ENCODE assay signal across 8 cellular contexts in genomic region chr3:43994594-43995077, GRCh38.
DNase-seq lines count a peak whose midpoint lies in the region; ATAC-seq, FAIRE-seq and TF ChIP-seq lines count a peak whose summit lies in the region.

No MANE protein-coding gene starts in this region.

- peak overlapping the region; percentile 82 for H3K4me3 Mint-ChIP-seq in CD4-positive, alpha-beta T cell
- peak overlapping the region; percentile 82 for H3K4me3 Mint-ChIP-seq in astrocyte (ENCODE audit: unreplicated experiment)
- peak overlapping the region; percentile 63 to 90 (median 85) for H3K4me3 Mint-ChIP-seq in naive thymus-derived CD8-positive, alpha-beta T cell

- H3K27ac ChIP-seq in CD4-positive, alpha-beta T cell (ENCODE audit: low read depth, low read length): no peak overlapping the region
- H3K27ac ChIP-seq in astrocyte (ENCODE audit: low read depth, low read length): no peak overlapping the region

- no peak overlapping the region for H3K9ac ChIP-seq in astrocyte (ENCODE audit: low read length)

- FAIRE-seq in astrocyte (lab: Jason Lieb, UNC): no peak

- H3K9me3 ChIP-seq in CD4-positive, alpha-beta T cell (ENCODE audit: control insufficient read depth, low read length): peaks cover 4% of the 10 kb centered on the region
- H3K9me3 ChIP-seq in astrocyte (ENCODE audit: insufficient read depth, low read depth, low read length): peaks cover 3% of the 10 kb centered on the region

- no peaks in the 10 kb centered on the region for H4K20me1 ChIP-seq in astrocyte (ENCODE audit: insufficient read depth, low read length)

- POLR2A ChIA-PET in CD4-positive, alpha-beta T cell (lab: Charles Lee): no interaction called here
- POLR2A ChIA-PET in naive thymus-derived CD8-positive, alpha-beta T cell (lab: Charles Lee): no interaction called here

- TF ChIP-seq CTCF in CD4-positive, alpha-beta T cell (IDR thresholded peaks at IDR 0.05): no peak
- no peak for TF ChIP-seq CTCF in astrocyte (IDR thresholded peaks at IDR 0.05; ENCODE audit: insufficient read depth, low read depth, low read length)

- H3K79me2 ChIP-seq in astrocyte (ENCODE audit: insufficient read depth, low read length): no peaks in the 10 kb centered on the region

- peaks cover 37% of the 10 kb centered on the region for H3K4me1 ChIP-seq in astrocyte (ENCODE audit: insufficient read depth, low read length)

- intact Hi-C loops in CD4-positive, alpha-beta T cell (cut with DNase I, micrococcal nuclease): no loop called here

- no peak for ATAC-seq in CD4-positive, alpha-beta T cell (ENCODE audit: poor library complexity)
- peak; percentile 2 for ATAC-seq in HG03432 (IDR thresholded peaks at IDR 0.05; ENCODE audit: unreplicated experiment)
- peak in 1 of 2 donors; percentile 19 for ATAC-seq in naive thymus-derived CD8-positive, alpha-beta T cell
- ATAC-seq in HG03045 (IDR thresholded peaks at IDR 0.05; ENCODE audit: unreplicated experiment): no peak
- ATAC-seq in GM19328 (IDR thresholded peaks at IDR 0.05; ENCODE audit: unreplicated experiment): no peak

- no peak for DNase-seq in CD4-positive, alpha-beta T cell
- DNase-seq in astrocyte (ENCODE audit: low read depth) (no peak), erythroblast (lab: John Stamatoyannopoulos, UW) (no peak), medulla oblongata (ENCODE audit: extremely low spot score) (no peak)
- no peak for DNase-seq in naive thymus-derived CD8-positive, alpha-beta T cell

- peak overlapping the region; percentile 79 for H2AFZ ChIP-seq in astrocyte (ENCODE audit: low read depth, low read length)

- no peaks in the 10 kb centered on the region for H3K36me3 ChIP-seq in astrocyte (ENCODE audit: insufficient read depth, low read length)

- no peak for TF ChIP-seq POLR2A in erythroblast (IDR thresholded peaks at IDR 0.05; ENCODE audit: low read length)

- H3K4me1 Mint-ChIP-seq in CD4-positive, alpha-beta T cell (ENCODE audit: low read depth): peaks cover 45% of the 10 kb centered on the region
- peaks cover 9% of the 10 kb centered on the region for H3K4me1 Mint-ChIP-seq in astrocyte (ENCODE audit: low read depth, unreplicated experiment)
- peaks cover 27 to 45% (median 43%) of the 10 kb centered on the region in 4 donors for H3K4me1 Mint-ChIP-seq in naive thymus-derived CD8-positive, alpha-beta T cell

- no peak overlapping the region for H3K27ac Mint-ChIP-seq in CD4-positive, alpha-beta T cell
- peak overlapping the region; percentile 35 for H3K27ac Mint-ChIP-seq in astrocyte (ENCODE audit: unreplicated experiment)
- H3K27ac Mint-ChIP-seq in naive thymus-derived CD8-positive, alpha-beta T cell: peak overlapping the region in 1 of 10 donors; percentile 72

- CTCF ChIA-PET in CD4-positive, alpha-beta T cell (lab: Charles Lee): no interaction called here

- peak overlapping the region; percentile 89 for H3K4me2 ChIP-seq in astrocyte (ENCODE audit: low read length)

- peak overlapping the region; percentile 41 for H3K4me3 ChIP-seq in astrocyte (ENCODE audit: insufficient read depth, low read depth, low read length)

- H3K27me3 Mint-ChIP-seq in CD4-positive, alpha-beta T cell: peaks cover 90% of the 10 kb centered on the region
- H3K27me3 Mint-ChIP-seq in astrocyte (ENCODE audit: low read depth, unreplicated experiment): peaks cover 38% of the 10 kb centered on the region
- peaks cover 55 to 94% (median 75%) of the 10 kb centered on the region in 5 donors for H3K27me3 Mint-ChIP-seq in naive thymus-derived CD8-positive, alpha-beta T cell

- no peaks in the 10 kb centered on the region for H3K36me3 Mint-ChIP-seq in CD4-positive, alpha-beta T cell (ENCODE audit: low read depth)
- no peaks in the 10 kb centered on the region for H3K36me3 Mint-ChIP-seq in astrocyte (ENCODE audit: low read depth, unreplicated experiment)
- peaks cover 0 to 30% (median 15%) of the 10 kb centered on the region in 3 donors for H3K36me3 Mint-ChIP-seq in naive thymus-derived CD8-positive, alpha-beta T cell

- H3K9me3 Mint-ChIP-seq in CD4-positive, alpha-beta T cell: peaks cover 8% of the 10 kb centered on the region
- H3K9me3 Mint-ChIP-seq in astrocyte (ENCODE audit: unreplicated experiment): peaks cover 4% of the 10 kb centered on the region
- H3K9me3 Mint-ChIP-seq in naive thymus-derived CD8-positive, alpha-beta T cell: peaks cover 0 to 37% (median 18%) of the 10 kb centered on the region in 9 donors

- H3K27me3 ChIP-seq in CD4-positive, alpha-beta T cell (ENCODE audit: control insufficient read depth, insufficient read depth, low read length): peaks cover 91% of the 10 kb centered on the region
- H3K27me3 ChIP-seq in astrocyte (ENCODE audit: insufficient read depth, low read length): peaks cover 57% of the 10 kb centered on the region
